In genomic region chr6:34030831-34031566, GRCh38 we compare ENCODE assay signal across 15 cellular contexts.
DNase-seq lines count a peak whose midpoint lies in the region; ATAC-seq and TF ChIP-seq lines count a peak whose summit lies in the region.
"Had no signal": no experiment of that assay in that cellular context is flagged by ENCODE, and none has a peak within 500 bp of the region (broad histone marks: within the 10 kb centered on the region; RNA-seq: fewer than 3 reads in every experiment).

No MANE protein-coding gene starts in this region.

- peak overlapping the region; percentile 52 for H3K18ac ChIP-seq in neuronal stem cell (ENCODE audit: low read length)

- peak overlapping the region; percentile 14 for H2AK5ac ChIP-seq in neuronal stem cell (ENCODE audit: low read depth, low read length)

- no peaks in the 10 kb centered on the region; the same call in 2 of the 3 replicates for H3K9me3 Mint-ChIP-seq in GM23338
- H3K9me3 Mint-ChIP-seq: HFFc6 had no signal

- no peaks in the 10 kb centered on the region for H3K79me2 ChIP-seq in GM23338 (replicated peaks; ENCODE audit: insufficient read depth)

- no peak overlapping the region for H3K4me2 ChIP-seq in GM23338
- H3K4me2 ChIP-seq in neuronal stem cell (ENCODE audit: insufficient read depth, low read length, poor library complexity, severe bottlenecking) = no peak overlapping the region

- peak overlapping the region; percentile 68 for H3K23ac ChIP-seq in neuronal stem cell (ENCODE audit: low read depth, low read length, poor library complexity)

- ATAC-seq in GM23338 (no peak), GM18520 (IDR thresholded peaks at IDR 0.05; ENCODE audit: unreplicated experiment) (no peak)

- H3K36me3 Mint-ChIP-seq in GM23338 (ENCODE audit: low read depth) = peaks cover 9% of the 10 kb centered on the region; the same call in 2 of the 3 replicates

- no peak overlapping the region for H3K27ac Mint-ChIP-seq in GM23338
- H3K27ac Mint-ChIP-seq: HFFc6 had no signal

- H4K8ac ChIP-seq in neuronal stem cell (ENCODE audit: low read depth, low read length) = no peak overlapping the region

- H3K4me3 ChIP-seq in GM23338 = no peak overlapping the region
- peak overlapping the region in 1 of 2 donors; percentile 49 for H3K4me3 ChIP-seq in neuronal stem cell (ENCODE audit: low read length in 2 of 2)
- H3K4me3 ChIP-seq in BE2C (ENCODE audit: low read depth, low read length) = no peak overlapping the region

- no peak overlapping the region for H2BK5ac ChIP-seq in neuronal stem cell (ENCODE audit: low read length)

- H3F3A ChIP-seq in GM23338 (replicated peaks; ENCODE audit: low read depth) = no peaks in the 10 kb centered on the region

- TF ChIP-seq CTCF in GM23338 (conservative IDR thresholded peaks at IDR 0.05; ENCODE audit: low read depth in 2 of 2) (peak; percentile 27 to 40; a peak in 3 of 4 replicates), BE2C (IDR thresholded peaks at IDR 0.05; ENCODE audit: low read depth, low read length) (no peak)

- no peak overlapping the region for H3K4ac ChIP-seq in neuronal stem cell (ENCODE audit: low read length)

- peaks cover 4% of the 10 kb centered on the region for H3K27me3 Mint-ChIP-seq in GM23338 (ENCODE audit: insufficient read depth, low read depth, poor library complexity)

- H2AFZ ChIP-seq in GM23338 = no peak overlapping the region
- no peak overlapping the region for H2AFZ ChIP-seq in neuronal stem cell (ENCODE audit: low read length)

- no peak overlapping the region for H2BK12ac ChIP-seq in neuronal stem cell (ENCODE audit: low read length)

- H3K27me3 ChIP-seq in GM23338 (ENCODE audit: insufficient read depth) (no peaks in the 10 kb centered on the region), neuronal stem cell (ENCODE audit: control insufficient read depth in 3 of 3, insufficient read depth in 3 of 3, low read depth in 1 of 3, low read length in 3 of 3) (no peaks in the 10 kb centered on the region), BE2C (no peaks in the 10 kb centered on the region)

- H3K9me2 ChIP-seq in GM23338 (ENCODE audit: insufficient read depth) = no peaks in the 10 kb centered on the region

- no peaks in the 10 kb centered on the region for H4K20me1 ChIP-seq in GM23338 (replicated peaks; ENCODE audit: insufficient read depth)

- H3K9me3 ChIP-seq in neuronal stem cell (replicated peaks in 1 of 2; ENCODE audit: control insufficient read depth in 2 of 2, insufficient read depth in 1 of 2, low read depth in 1 of 2, low read length in 2 of 2) = peaks cover 0 to 1% of the 10 kb centered on the region in 2 donors
- H3K9me3 ChIP-seq in BE2C = no peaks in the 10 kb centered on the region

- H2BK120ac ChIP-seq in neuronal stem cell (ENCODE audit: low read depth, low read length) = no peak overlapping the region

- peak overlapping the region; percentile 74 for H2BK15ac ChIP-seq in neuronal stem cell (ENCODE audit: low read length)

- H3K4me1 ChIP-seq in GM23338 (ENCODE audit: insufficient read depth) (no peaks in the 10 kb centered on the region), neuronal stem cell (ENCODE audit: control insufficient read depth in 2 of 2, insufficient read depth in 1 of 2, low read depth in 1 of 2, low read length in 2 of 2) (peaks cover 0 to 2% of the 10 kb centered on the region in 2 donors), BE2C (no peaks in the 10 kb centered on the region)

- DNase-seq in COR-L47 (lab: John Stamatoyannopoulos, UW) (peak; percentile 12), GM23338 (ENCODE audit: low spot score) (peak; percentile 28), NCI-H69 (lab: John Stamatoyannopoulos, UW) (peak; percentile 85), neuronal stem cell (ENCODE audit: low spot score) (no peak), BE2C (no peak)
- no peak for DNase-seq in activated T-cell treated with anti-CD3 and anti-CD28 coated beads, Interleukin-2, amount 50 U/mL, for 48 hours
- DNase-seq: DMS153, HFFc6, NCI-H1694 treated with DMSO at 0.1 percent for 48 hours, NCI-H2171, NCI-H510A, OCI-M1, RPMI8226, T-helper 2 cell had no signal

- WGBS in neuronal stem cell (ENCODE audit: extremely low coverage in 2 of 2, insufficient read length in 2 of 2, insufficient replicate concordance in 1 of 2), 2 donors = no CpG with 5 or more reads among the region's 9 CpGs

- H4K91ac ChIP-seq in neuronal stem cell (ENCODE audit: low read depth, low read length, poor library complexity) = no peak overlapping the region

- H3K9ac ChIP-seq in neuronal stem cell (ENCODE audit: low read depth, low read length, poor library complexity) = no peak overlapping the region

- peaks cover 5% of the 10 kb centered on the region; the same call in 1 of the 3 replicates for H3K4me1 Mint-ChIP-seq in GM23338

- H3K36me3 ChIP-seq in GM23338 (ENCODE audit: insufficient read depth) (no peaks in the 10 kb centered on the region), neuronal stem cell (replicated peaks in 1 of 2; ENCODE audit: control insufficient read depth in 2 of 2, insufficient read depth in 2 of 2, low read length in 2 of 2) (no peaks in the 10 kb centered on the region), BE2C (no peaks in the 10 kb centered on the region)

- H3K79me1 ChIP-seq in neuronal stem cell (ENCODE audit: low read depth, low read length) = no peaks in the 10 kb centered on the region

- H3K4me3 Mint-ChIP-seq in GM23338 = no peak overlapping the region
- H3K4me3 Mint-ChIP-seq: HFFc6 had no signal

- H3K27ac ChIP-seq in GM23338 (ENCODE audit: low read depth) = no peak overlapping the region
- H3K27ac ChIP-seq in neuronal stem cell (replicated peaks; ENCODE audit: low read length) = no peak overlapping the region

- no peak overlapping the region for H3K14ac ChIP-seq in neuronal stem cell (ENCODE audit: low read length)

TF ChIP-seq in GM23338, 12 proteins besides CTCF, POLR2A, EP300 and RAD21 (continues in another document):
- TF ChIP-seq ZNF331 (CRISPR knock-in tag; IDR thresholded peaks at IDR 0.05; ENCODE audit: low read depth) = no peak
- TF ChIP-seq POLR2AphosphoS5 (IDR thresholded peaks at IDR 0.05; ENCODE audit: low read depth) = no peak
- no peak for TF ChIP-seq CREB1 (CRISPR knock-in tag; IDR thresholded peaks at IDR 0.05; ENCODE audit: low read depth)
- TF ChIP-seq EZH2phosphoT487 (IDR thresholded peaks at IDR 0.05; ENCODE audit: unreplicated experiment) = no peak
- TF ChIP-seq ETS1 (IDR thresholded peaks at IDR 0.05) = no peak
- TF ChIP-seq REST (IDR thresholded peaks at IDR 0.05; ENCODE audit: unreplicated experiment) = no peak
- no peak for TF ChIP-seq NANOG (IDR thresholded peaks at IDR 0.05; ENCODE audit: borderline replicate concordance)

Comparison
In these comparisons a context has a peak if more than half of its experiments do, and no peak if none do; other contexts are left out.
1. DNase-seq: peak in COR-L47 (single experiment), GM23338 (single experiment) and NCI-H69 (single experiment); none in neuronal stem cell (single experiment), activated T-cell treated with anti-CD3 and anti-CD28 coated beads, Interleukin-2, amount 50 U/mL, for 48 hours (0 of 2) and BE2C (single experiment).